ENCODE assay signal across 8 cellular contexts in the genomic region with DNA sequence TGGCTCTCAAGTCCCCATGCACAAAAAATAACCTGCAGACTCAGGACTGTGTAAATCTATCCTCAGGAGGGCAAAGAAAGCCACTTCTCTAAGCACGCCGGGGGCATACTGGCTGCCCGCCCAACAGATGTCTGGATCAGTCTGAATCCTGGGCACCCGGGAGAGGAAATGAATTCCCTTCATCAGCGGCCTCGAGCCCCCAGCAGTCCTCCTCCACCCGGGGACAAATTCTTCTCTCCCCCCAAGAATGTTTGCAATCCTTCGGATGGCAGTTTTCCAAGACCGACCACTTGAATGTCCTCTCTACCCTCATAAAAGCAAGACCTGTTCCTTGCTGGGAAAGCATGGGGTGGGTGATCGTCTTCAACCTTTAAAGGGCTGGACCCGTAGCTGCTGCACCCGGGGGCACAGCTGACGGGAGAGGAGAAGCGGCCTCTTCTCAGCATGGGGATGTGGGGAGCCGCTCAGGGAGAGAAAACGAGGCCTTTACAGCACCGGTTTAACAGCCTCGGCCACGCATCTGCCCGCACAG. TPM values are rescaled to one million over a fixed set of nuclear protein-coding genes. Genes with fewer than 3 reads are reported as not detected.
DNase-seq lines count a peak whose midpoint lies in the region; ATAC-seq lines count a peak whose summit lies in the region.

No MANE protein-coding gene starts in this region.

- no peak overlapping the region for H2BK12ac ChIP-seq in neuronal stem cell (ENCODE audit: low read length)

- peak overlapping the region; percentile 97 for H3K18ac ChIP-seq in neuronal stem cell (ENCODE audit: low read length)

- peaks cover 3% of the 10 kb centered on the region for H3K36me3 Mint-ChIP-seq in activated CD4-positive, alpha-beta T cell treated with anti-CD3 and anti-CD28 coated beads, Interleukin-2, amount 10 ng/mL, durations not matched to agents 7 days and 5 days (ENCODE audit: low read depth)

- no peaks in the 10 kb centered on the region for H3K9me3 ChIP-seq in effector memory CD4-positive, alpha-beta T cell (ENCODE audit: control insufficient read depth, low read length)
- H3K9me3 ChIP-seq in neuronal stem cell (replicated peaks in 1 of 2; ENCODE audit: control insufficient read depth in 2 of 2, insufficient read depth in 1 of 2, low read depth in 1 of 2, low read length in 2 of 2) = no peaks in the 10 kb centered on the region

- no peaks in the 10 kb centered on the region for H3K27me3 Mint-ChIP-seq in activated CD4-positive, alpha-beta T cell treated with anti-CD3 and anti-CD28 coated beads, Interleukin-2, amount 10 ng/mL, durations not matched to agents 7 days and 5 days

- no peak overlapping the region for H3K4ac ChIP-seq in neuronal stem cell (ENCODE audit: low read length)

- CTCF ChIA-PET in activated CD4-positive, alpha-beta T cell treated with anti-CD3 and anti-CD28 coated beads, Interleukin-2, amount 10 ng/mL, durations not matched to agents 7 days and 5 days (lab: Charles Lee) = interaction anchor here (1.0 to 1.2 kb wide), 2 partner anchors 9 kb away, joined by 3 read pairs; no protein-coding TSS in a partner anchor

- H3K23ac ChIP-seq in neuronal stem cell (ENCODE audit: low read depth, low read length, poor library complexity) = peak overlapping the region; percentile 51

- in situ Hi-C loops in ACHN (cut with HindIII; ENCODE audit: low pct_ligation_motif_present, low pct_unique_long_range_greater_than_20kb, low sequenced_read_pairs) = no loop called here

- no peak overlapping the region for H4K91ac ChIP-seq in neuronal stem cell (ENCODE audit: low read depth, low read length, poor library complexity)

- H3K9me3 Mint-ChIP-seq in activated CD4-positive, alpha-beta T cell treated with anti-CD3 and anti-CD28 coated beads, Interleukin-2, amount 10 ng/mL, durations not matched to agents 7 days and 5 days = no peaks in the 10 kb centered on the region

- H2BK120ac ChIP-seq in neuronal stem cell (ENCODE audit: low read depth, low read length) = no peak overlapping the region

- peak overlapping the region; percentile 86 for H3K27ac ChIP-seq in effector memory CD4-positive, alpha-beta T cell (ENCODE audit: insufficient read depth, low read length, poor library complexity, severe bottlenecking)
- H3K27ac ChIP-seq in neuronal stem cell (replicated peaks; ENCODE audit: low read length) = no peak overlapping the region

- H3K27ac Mint-ChIP-seq in activated CD4-positive, alpha-beta T cell treated with anti-CD3 and anti-CD28 coated beads, Interleukin-2, amount 10 ng/mL, durations not matched to agents 7 days and 5 days = peak overlapping the region; percentile 89

- H2AFZ ChIP-seq in neuronal stem cell (ENCODE audit: low read length) = peak overlapping the region; percentile 100

- peak overlapping the region; percentile 76 for H3K4me3 Mint-ChIP-seq in activated CD4-positive, alpha-beta T cell treated with anti-CD3 and anti-CD28 coated beads, Interleukin-2, amount 10 ng/mL, durations not matched to agents 7 days and 5 days

- WGBS in neuronal stem cell (ENCODE audit: extremely low coverage in 2 of 2, insufficient read length in 2 of 2, insufficient replicate concordance in 1 of 2), 2 donors = no CpG with 5 or more reads among the region's 20 CpGs

- peak overlapping the region; percentile 87 for H3K4me2 ChIP-seq in neuronal stem cell (ENCODE audit: insufficient read depth, low read length, poor library complexity, severe bottlenecking)

- POLR2A ChIA-PET in activated CD4-positive, alpha-beta T cell treated with anti-CD3 and anti-CD28 coated beads, Interleukin-2, amount 10 ng/mL, durations not matched to agents 7 days and 5 days (lab: Charles Lee) = no interaction called here

- H3K4me1 ChIP-seq in effector memory CD4-positive, alpha-beta T cell (ENCODE audit: control insufficient read depth, insufficient read depth, low read length, poor library complexity, severe bottlenecking) = peaks cover 34% of the 10 kb centered on the region
- H3K4me1 ChIP-seq in neuronal stem cell (ENCODE audit: control insufficient read depth in 2 of 2, insufficient read depth in 1 of 2, low read depth in 1 of 2, low read length in 2 of 2) = peaks cover 3 to 4% of the 10 kb centered on the region in 2 donors

- H3K9ac ChIP-seq in neuronal stem cell (ENCODE audit: low read depth, low read length, poor library complexity) = peak overlapping the region; percentile 95

- H2BK15ac ChIP-seq in neuronal stem cell (ENCODE audit: low read length) = no peak overlapping the region

- H2BK5ac ChIP-seq in neuronal stem cell (ENCODE audit: low read length) = no peak overlapping the region

- H3K79me1 ChIP-seq in neuronal stem cell (ENCODE audit: low read depth, low read length) = no peaks in the 10 kb centered on the region

- peaks cover 45% of the 10 kb centered on the region for H3K4me1 Mint-ChIP-seq in activated CD4-positive, alpha-beta T cell treated with anti-CD3 and anti-CD28 coated beads, Interleukin-2, amount 10 ng/mL, durations not matched to agents 7 days and 5 days

- peak overlapping the region; percentile 61 for H3K4me3 ChIP-seq in effector memory CD4-positive, alpha-beta T cell (ENCODE audit: insufficient read depth, low read depth, low read length, poor library complexity, severe bottlenecking)
- peak overlapping the region; percentile 79 to 86 for H3K4me3 ChIP-seq in neuronal stem cell (ENCODE audit: low read length in 2 of 2)

- no peak overlapping the region for H4K8ac ChIP-seq in neuronal stem cell (ENCODE audit: low read depth, low read length)

- peak overlapping the region; percentile 2 for H2AK5ac ChIP-seq in neuronal stem cell (ENCODE audit: low read depth, low read length)

- H3K36me3 ChIP-seq in effector memory CD4-positive, alpha-beta T cell (ENCODE audit: control insufficient read depth, insufficient read depth, low read length) = no peaks in the 10 kb centered on the region
- H3K36me3 ChIP-seq in neuronal stem cell (replicated peaks in 1 of 2; ENCODE audit: control insufficient read depth in 2 of 2, insufficient read depth in 2 of 2, low read length in 2 of 2) = no peaks in the 10 kb centered on the region

- ATAC-seq in HG02623 (IDR thresholded peaks at IDR 0.05; ENCODE audit: unreplicated experiment) (no peak), GM18519 (IDR thresholded peaks at IDR 0.05; ENCODE audit: low FRiP score, unreplicated experiment) (no peak)

- no peaks in the 10 kb centered on the region for H3K27me3 ChIP-seq in effector memory CD4-positive, alpha-beta T cell (replicated peaks; ENCODE audit: control insufficient read depth, insufficient read depth, low read length, poor library complexity, severe bottlenecking)
- H3K27me3 ChIP-seq in neuronal stem cell (ENCODE audit: control insufficient read depth in 3 of 3, insufficient read depth in 3 of 3, low read depth in 1 of 3, low read length in 3 of 3) = peaks cover 2 to 61% (median 29%) of the 10 kb centered on the region in 3 experiments

- no peak for DNase-seq in activated CD4-positive, alpha-beta T cell treated with anti-CD3 and anti-CD28 coated beads, Interleukin-2, amount 10 ng/mL, durations not matched to agents 7 days and 5 days
- DNase-seq in activated CD4-positive, alpha-beta T cell treated with anti-CD3 and anti-CD28 coated beads for 48 hours = no peak
- DNase-seq in NCI-H1105 (lab: John Stamatoyannopoulos, UW) (peak; percentile 31), neuronal stem cell (ENCODE audit: low spot score) (no peak), ACHN (no peak)
- DNase-seq in effector memory CD4-positive, alpha-beta T cell = no peak

- peak overlapping the region; percentile 91 for H3K14ac ChIP-seq in neuronal stem cell (ENCODE audit: low read length)

RNA-seq across cellular contexts. Expression of a gene that starts 9.4 kb away (rescaled TPM):
- total RNA-seq in activated CD4-positive, alpha-beta T cell treated with anti-CD3 and anti-CD28 coated beads, Interleukin-2, amount 10 ng/mL, durations not matched to agents 7 days and 5 days = 10 to 100 TPM; 41.7 to 52.8 TPM
- 10.2 TPM for polyA plus RNA-seq in neuronal stem cell (2013, experiment 1 of 2)
- polyA plus RNA-seq in neuronal stem cell (2013, experiment 2 of 2) = 10.8 TPM

RNA-seq across cellular contexts. Expression of a gene that starts 21.9 kb away (rescaled TPM):
- total RNA-seq in activated CD4-positive, alpha-beta T cell treated with anti-CD3 and anti-CD28 coated beads, Interleukin-2, amount 10 ng/mL, durations not matched to agents 7 days and 5 days = 1 to 10 TPM; 3.0 to 3.2 TPM
- 8.8 TPM for polyA plus RNA-seq in neuronal stem cell (2013, experiment 1 of 2)
- polyA plus RNA-seq in neuronal stem cell (2013, experiment 2 of 2) = 8.8 TPM
